Comparison of ENCODE assay signal across 8 cellular contexts in the genomic region with DNA sequence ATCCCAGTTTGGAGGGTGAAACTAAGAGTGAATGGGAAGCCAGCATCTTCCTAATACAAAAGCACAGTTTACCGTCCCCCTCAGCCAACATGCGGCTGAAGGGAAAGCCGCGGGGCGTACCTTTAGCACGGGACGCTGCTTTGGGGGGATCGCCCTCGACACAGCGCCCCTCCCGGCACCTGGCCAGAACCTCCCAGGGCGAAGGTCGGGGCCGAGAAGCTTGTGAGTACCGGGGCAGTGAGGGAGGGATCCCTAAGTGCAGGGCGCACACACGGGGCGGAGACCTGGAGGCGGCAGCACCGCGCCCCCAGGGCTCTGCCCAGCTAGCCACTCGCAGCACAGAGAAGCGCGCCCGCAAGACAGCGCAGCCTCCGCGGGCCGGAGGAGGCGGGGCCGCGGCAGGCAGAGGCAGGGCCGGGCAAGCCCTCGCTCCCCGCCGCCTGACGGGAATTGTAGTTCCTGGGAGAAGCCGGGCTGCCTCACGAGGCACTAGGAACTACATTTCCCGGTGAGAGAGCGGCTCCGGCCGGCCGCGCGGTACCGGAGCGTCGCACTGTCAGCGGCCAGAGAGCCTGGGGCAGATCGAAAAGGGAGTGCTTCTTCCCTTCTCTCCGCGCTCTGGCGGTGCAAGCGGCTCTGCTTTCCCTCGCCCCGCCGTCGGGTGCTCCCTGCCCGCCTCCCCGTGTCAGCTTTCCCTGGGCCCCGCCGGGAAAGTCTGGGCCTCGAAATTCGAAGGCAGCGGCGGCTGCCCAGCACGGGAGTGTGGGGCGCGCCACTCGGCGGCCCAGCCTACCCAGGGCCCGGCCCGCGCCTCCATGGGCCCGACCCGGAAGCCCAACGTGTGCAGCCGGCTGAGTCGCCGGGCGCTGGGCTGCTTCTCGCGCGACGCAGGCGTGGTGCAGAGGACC. TPM values are rescaled to one million over a fixed set of nuclear protein-coding genes. Genes with fewer than 3 reads are reported as not detected.
A peak's percentile ranks its signal among the peaks of the same experiment; 100 is the strongest.
DNase-seq lines count a peak whose midpoint lies in the region; ATAC-seq and TF ChIP-seq lines count a peak whose summit lies in the region.

A gene with protein sequence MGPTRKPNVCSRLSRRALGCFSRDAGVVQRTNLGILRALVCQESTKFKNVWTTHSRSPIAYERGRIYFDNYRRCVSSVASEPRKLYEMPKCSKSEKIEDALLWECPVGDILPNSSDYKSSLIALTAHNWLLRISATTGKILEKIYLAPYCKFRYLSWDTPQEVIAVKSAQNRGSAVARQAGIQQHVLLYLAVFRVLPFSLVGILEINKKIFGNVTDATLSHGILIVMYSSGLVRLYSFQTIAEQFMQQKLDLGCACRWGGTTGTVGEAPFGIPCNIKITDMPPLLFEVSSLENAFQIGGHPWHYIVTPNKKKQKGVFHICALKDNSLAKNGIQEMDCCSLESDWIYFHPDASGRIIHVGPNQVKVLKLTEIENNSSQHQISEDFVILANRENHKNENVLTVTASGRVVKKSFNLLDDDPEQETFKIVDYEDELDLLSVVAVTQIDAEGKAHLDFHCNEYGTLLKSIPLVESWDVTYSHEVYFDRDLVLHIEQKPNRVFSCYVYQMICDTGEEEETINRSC (plus strand): TSS at position 464 of the 908 bp plus-strand sequence. CDS start 352 bp downstream, at position 816.
A gene with protein sequence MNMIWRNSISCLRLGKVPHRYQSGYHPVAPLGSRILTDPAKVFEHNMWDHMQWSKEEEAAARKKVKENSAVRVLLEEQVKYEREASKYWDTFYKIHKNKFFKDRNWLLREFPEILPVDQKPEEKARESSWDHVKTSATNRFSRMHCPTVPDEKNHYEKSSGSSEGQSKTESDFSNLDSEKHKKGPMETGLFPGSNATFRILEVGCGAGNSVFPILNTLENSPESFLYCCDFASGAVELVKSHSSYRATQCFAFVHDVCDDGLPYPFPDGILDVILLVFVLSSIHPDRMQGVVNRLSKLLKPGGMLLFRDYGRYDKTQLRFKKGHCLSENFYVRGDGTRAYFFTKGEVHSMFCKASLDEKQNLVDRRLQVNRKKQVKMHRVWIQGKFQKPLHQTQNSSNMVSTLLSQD (minus strand): TSS at position 228 of the 908 bp plus-strand sequence. CDS start 41,805 bp downstream, outside the sequence.

- H3K9ac ChIP-seq in SK-N-SH = peak within 1 kb of the TSS; percentile 88

- peaks cover 33% of the 10 kb centered on the region for H3K4me1 Mint-ChIP-seq in HFFc6 (ENCODE audit: low read depth)
- peaks cover 62% of the 10 kb centered on the region for H3K4me1 Mint-ChIP-seq in activated naive CD4-positive, alpha-beta T cell treated with anti-CD3 and anti-CD28 coated beads, Interleukin-2, amount 50 U/mL, for 24 hours

- H3K9me3 ChIP-seq in SK-N-SH (peaks cover 9% of the 10 kb centered on the region; the same call in 1 of the 2 replicates), testis (no peaks in the 10 kb centered on the region)

- H3K79me2 ChIP-seq in SK-N-SH (ENCODE audit: insufficient read depth) = peaks cover 46% of the 10 kb centered on the region

- peak within 1 kb of the TSS; percentile 93 for H2AFZ ChIP-seq in SK-N-SH (ENCODE audit: low read depth)

- CTCF ChIA-PET in GM10248 (lab: Yijun Ruan, JAX) (interaction anchor here (0.7 to 6.1 kb wide), 12 partner anchors 11 to 504 kb away, joined by 3 to 73 read pairs (median 4); no protein-coding TSS in a partner anchor), SK-N-SH (lab: Yijun Ruan, JAX) (interaction anchor here (0.6 to 2.4 kb wide), 9 partner anchors 10 to 603 kb away, joined by 3 to 11 read pairs (median 3); a partner anchor contains a TSS)

- H3K27me3 ChIP-seq in SK-N-SH (ENCODE audit: insufficient read depth) (no peaks in the 10 kb centered on the region), testis (no peaks in the 10 kb centered on the region)

- TF ChIP-seq POLR2A in testis (IDR thresholded peaks at IDR 0.05) = no peak

- peaks cover 0 to 10% of the 10 kb centered on the region in 2 experiments; a peak in 2 of 4 replicates for H3K4me1 ChIP-seq in SK-N-SH (ENCODE audit: control insufficient read depth in 1 of 2, insufficient read depth in 2 of 2, low read depth in 1 of 2, low read length in 1 of 2)
- peaks cover 10% of the 10 kb centered on the region for H3K4me1 ChIP-seq in testis

- DNase-seq in GM10248 (ENCODE audit: extremely low spot score) (peak; percentile 95), HFFc6 (peak; percentile 95), NAMALWA (ENCODE audit: low spot score) (peak; percentile 98), SK-N-SH (peak; percentile 95), glomerular endothelial cell (ENCODE audit: extremely low read depth, low read depth, low spot score) (no peak), omental fat pad (ENCODE audit: low spot score) (peak; percentile 64), testis (peak; percentile 96)

- H3F3A ChIP-seq in SK-N-SH (replicated peaks; ENCODE audit: insufficient read depth) = peaks cover 34% of the 10 kb centered on the region

- H3K4me2 ChIP-seq in SK-N-SH = peak within 1 kb of the TSS; percentile 92

- TF ChIP-seq EP300 in SK-N-SH (IDR thresholded peaks at IDR 0.05; ENCODE audit: borderline replicate concordance in 1 of 2, low read depth in 1 of 2, low read length in 1 of 2) = no peak

- no peaks in the 10 kb centered on the region for H3K27me3 Mint-ChIP-seq in HFFc6 (ENCODE audit: insufficient read depth)
- no peaks in the 10 kb centered on the region for H3K27me3 Mint-ChIP-seq in activated naive CD4-positive, alpha-beta T cell treated with anti-CD3 and anti-CD28 coated beads, Interleukin-2, amount 50 U/mL, for 24 hours

- H3K27ac Mint-ChIP-seq in HFFc6 = peak within 1 kb of the TSS; percentile 87
- H3K27ac Mint-ChIP-seq in activated naive CD4-positive, alpha-beta T cell treated with anti-CD3 and anti-CD28 coated beads, Interleukin-2, amount 50 U/mL, for 24 hours = peak within 1 kb of the TSS; percentile 97

- TF ChIP-seq RAD21 in SK-N-SH (IDR thresholded peaks at IDR 0.05; ENCODE audit: low read length) = no peak

- no peaks in the 10 kb centered on the region for H4K20me1 ChIP-seq in SK-N-SH (ENCODE audit: insufficient read depth)

- H3K27ac ChIP-seq in SK-N-SH (ENCODE audit: low read depth in 2 of 2, low read length in 1 of 2) (peak within 1 kb of the TSS; percentile 92 to 98), testis (peak within 1 kb of the TSS; percentile 97 to 99)

- 1% methylated on average over 15 of the region's 87 CpGs for WGBS in SK-N-SH (ENCODE audit: low lambda C conversion rate)
- WGBS in testis, 2 donors = 0 to 1% methylated on average over 12 to 82 of the region's 87 CpGs

- peaks cover 24 to 37% of the 10 kb centered on the region in 2 experiments for H3K36me3 ChIP-seq in SK-N-SH (replicated peaks in 1 of 2; ENCODE audit: control insufficient read depth in 1 of 2, insufficient read depth in 2 of 2, low read length in 1 of 2)
- no peaks in the 10 kb centered on the region for H3K36me3 ChIP-seq in testis (ENCODE audit: low read depth, missing control alignments)

- TF ChIP-seq CTCF in GM10248 (IDR thresholded peaks at IDR 0.05; ENCODE audit: control extremely low read depth, extremely low read depth, low read depth, missing control alignments) (peak; percentile 58), HFFc6 (IDR thresholded peaks at IDR 0.05) (peak; percentile 73), SK-N-SH (IDR thresholded peaks at IDR 0.05) (peak; percentile 40), omental fat pad (IDR thresholded peaks at IDR 0.05) (no peak), testis (IDR thresholded peaks at IDR 0.05) (peak in 2 of 3 experiments; percentile 31 to 36)

- peaks cover 58% of the 10 kb centered on the region for H3K36me3 Mint-ChIP-seq in HFFc6 (ENCODE audit: low read depth)
- H3K36me3 Mint-ChIP-seq in activated naive CD4-positive, alpha-beta T cell treated with anti-CD3 and anti-CD28 coated beads, Interleukin-2, amount 50 U/mL, for 24 hours = peaks cover 28% of the 10 kb centered on the region

- peak within 1 kb of the TSS; percentile 92 for H3K4me3 Mint-ChIP-seq in HFFc6
- peak within 1 kb of the TSS; percentile 93 for H3K4me3 Mint-ChIP-seq in activated naive CD4-positive, alpha-beta T cell treated with anti-CD3 and anti-CD28 coated beads, Interleukin-2, amount 50 U/mL, for 24 hours

- H3K9me3 Mint-ChIP-seq in HFFc6 = peaks cover 34% of the 10 kb centered on the region
- no peaks in the 10 kb centered on the region for H3K9me3 Mint-ChIP-seq in activated naive CD4-positive, alpha-beta T cell treated with anti-CD3 and anti-CD28 coated beads, Interleukin-2, amount 50 U/mL, for 24 hours

- intact Hi-C loops in testis (cut with DNase I; ENCODE audit: low total_unique reads) = no loop called here

- ATAC-seq in omental fat pad (ENCODE audit: low FRiP score) = peak; percentile 100

- POLR2A ChIA-PET in GM10248 (lab: Yijun Ruan, JAX) = interaction anchor here (0.6 to 2.0 kb wide), 6 partner anchors 15 to 467 kb away, joined by 3 to 7 read pairs (median 6); no protein-coding TSS in a partner anchor
- POLR2A ChIA-PET in SK-N-SH (lab: Yijun Ruan, JAX) = interaction anchor here (1.0 to 1.2 kb wide), 2 partner anchors 423 to 459 kb away, joined by 3 to 5 read pairs; no protein-coding TSS in a partner anchor

- no peaks in the 10 kb centered on the region for H3K9me2 ChIP-seq in SK-N-SH

- H3K4me3 ChIP-seq in SK-N-SH (ENCODE audit: low read depth in 2 of 2, low read length in 1 of 2) (peak within 1 kb of the TSS; percentile 88 to 90), testis (peak within 1 kb of the TSS; percentile 94 to 95)

TF ChIP-seq in SK-N-SH, 30 proteins besides CTCF, POLR2A, EP300 and RAD21 (continues in another document):
- TF ChIP-seq RFX5 (IDR thresholded peaks at IDR 0.05; ENCODE audit: low read length) (no peak), JUND (IDR thresholded peaks at IDR 0.05) (no peak), GATA2 (CRISPR knock-in tag; IDR thresholded peaks at IDR 0.05) (no peak)

RNA-seq across cellular contexts. Expression of the first gene that starts in this region (rescaled TPM):
- 10 to 100 TPM; 12.8 to 17.6 (median 15.2) TPM for total RNA-seq in HFFc6 (2021; fragmentation: NEBNext Ultra II Directional; extraction: Animal tissue kit (Norgen Biotek cat#: 25700))
- polyA plus RNA-seq in SK-N-SH (2012; rRNA removed) = 4.9 and 7.5 TPM in 2 replicates
- 7.3 and 7.5 TPM in 2 replicates for polyA plus RNA-seq in SK-N-SH (2012; cell fraction: cytosol; rRNA removed)
- 7.0 and 14.3 TPM in 2 replicates for polyA plus RNA-seq in SK-N-SH (2012; cell fraction: nucleus; rRNA removed)
- 8.6 and 15.3 TPM in 2 replicates for total RNA-seq in glomerular endothelial cell
- total RNA-seq in omental fat pad = 10 to 100 TPM in 3 of 4 donors, 1 to 10 TPM in 1; 9.9 to 25.7 (median 15.1) TPM
- total RNA-seq in testis = 10 to 100 TPM; 24.4 to 29.2 TPM
- polyA plus RNA-seq in testis (ENCODE audit: insufficient read depth, low read depth, low replicate concordance) = 15.7 TPM

RNA-seq across cellular contexts. Expression of the second gene that starts in this region (rescaled TPM):
- total RNA-seq in HFFc6 (2021; fragmentation: NEBNext Ultra II Directional; extraction: Animal tissue kit (Norgen Biotek cat#: 25700)) = 10 to 100 TPM; 17.7 to 26.2 (median 22.3) TPM
- polyA plus RNA-seq in SK-N-SH (2012; rRNA removed) (5.1 and 6.2 TPM in 2 replicates), testis (ENCODE audit: insufficient read depth, low read depth, low replicate concordance) (21.7 TPM)
- 9.5 and 13.4 TPM in 2 replicates for polyA plus RNA-seq in SK-N-SH (2012; cell fraction: cytosol; rRNA removed)
- 8.5 and 8.8 TPM in 2 replicates for polyA plus RNA-seq in SK-N-SH (2012; cell fraction: nucleus; rRNA removed)
- total RNA-seq in glomerular endothelial cell (17.2 and 36.3 TPM in 2 replicates), omental fat pad (10 to 100 TPM; 10.7 to 25.0 (median 19.0) TPM), testis (10 to 100 TPM; 24.3 to 34.3 TPM)

Comparison
In these comparisons a context has a peak if more than half of its experiments do, and no peak if none do; other contexts are left out.
1. CTCF ChIP-seq: peak in GM10248 (single experiment), HFFc6 (single experiment), SK-N-SH (single experiment) and testis (2 of 3); none in omental fat pad (0 of 3).